ENCODE assay signal across 11 cellular contexts in the genomic region with DNA sequence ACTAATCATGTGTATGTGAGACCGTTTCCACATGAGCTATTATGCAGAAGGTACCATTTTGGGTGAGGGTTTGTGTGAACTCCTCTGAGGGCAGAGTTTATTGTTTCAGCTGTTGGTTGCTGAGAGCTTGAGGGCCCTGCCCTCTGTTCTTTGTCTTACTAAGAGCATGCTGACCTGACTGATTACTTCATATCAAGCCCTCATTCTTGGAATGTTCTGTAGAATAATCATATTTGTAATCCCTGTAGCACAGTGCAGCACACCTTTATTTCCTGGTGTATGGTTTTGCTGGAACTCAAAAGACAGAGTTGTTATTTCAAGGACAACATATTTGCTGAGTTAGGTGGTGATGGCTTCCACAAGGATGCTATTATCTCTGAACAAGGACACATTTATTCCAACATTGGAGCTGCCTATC.
A peak's percentile ranks its signal among the peaks of the same experiment; 100 is the strongest.
DNase-seq lines count a peak whose midpoint lies in the region; ATAC-seq and TF ChIP-seq lines count a peak whose summit lies in the region.
"Had no signal": no experiment of that assay in that cellular context is flagged by ENCODE, and none has a peak within 500 bp of the region (broad histone marks: within the 10 kb centered on the region; RNA-seq: fewer than 3 reads in every experiment).

No MANE protein-coding gene starts in this region.

- H3K36me3 ChIP-seq in SK-N-MC (ENCODE audit: insufficient read depth, low read length), result peaks cover 53% of the 10 kb centered on the region
- no peaks in the 10 kb centered on the region for H3K36me3 ChIP-seq in testis (ENCODE audit: low read depth, missing control alignments)

- intact Hi-C loops in testis (cut with DNase I; ENCODE audit: low total_unique reads), result no loop called here

- TF ChIP-seq CTCF in testis (IDR thresholded peaks at IDR 0.05), result no peak

- H3K27me3 ChIP-seq in testis, result no peaks in the 10 kb centered on the region

- ATAC-seq in GM21786 (IDR thresholded peaks at IDR 0.05; ENCODE audit: unreplicated experiment) (peak; percentile 45), GM19035 (IDR thresholded peaks at IDR 0.05; ENCODE audit: unreplicated experiment) (no peak), GM19395 (IDR thresholded peaks at IDR 0.05; ENCODE audit: unreplicated experiment) (no peak), GM18520 (IDR thresholded peaks at IDR 0.05; ENCODE audit: unreplicated experiment) (no peak)

- H3K9ac ChIP-seq in SK-N-MC (ENCODE audit: insufficient read length), result no peak overlapping the region

- H3K27ac ChIP-seq in SK-N-MC, result peak overlapping the region; percentile 26; the same call in 1 of the 2 replicates
- no peak overlapping the region for H3K27ac ChIP-seq in testis

- H3K4me3 ChIP-seq in SK-N-MC (no peak overlapping the region), testis (no peak overlapping the region)

- H3K9me3 ChIP-seq in SK-N-MC (ENCODE audit: low read depth, low read length) (peaks cover 7% of the 10 kb centered on the region; the same call in 1 of the 2 replicates), testis (no peaks in the 10 kb centered on the region)

- no peak for TF ChIP-seq POLR2A in testis (IDR thresholded peaks at IDR 0.05)

- 32 to 57% methylated on average over 1 of the region's 1 CpG for WGBS in testis, 2 donors

- DNase-seq in COLO829 (ENCODE audit: low spot score), result peak; percentile 58
- no peak for DNase-seq in SK-N-MC (ENCODE audit: low read depth, low spot score)
- DNase-seq in kidney tubule cell (ENCODE audit: low spot score), result peak; percentile 76
- no peak for DNase-seq in testis
- DNase-seq: activated T-cell treated with anti-CD3 and anti-CD28 coated beads for 4 hours; DMS79; stimulated activated CD4-positive, alpha-beta T cell treated with anti-CD3 and anti-CD28 coated beads, Interleukin-1b, Interleukin-23, amount 100 ng/mL, for 48 hours had no signal

- no peaks in the 10 kb centered on the region for H3K4me1 ChIP-seq in testis

Comparison
In these comparisons a context has a peak if more than half of its experiments do, and no peak if none do; other contexts are left out.
1. DNase-seq: peak in COLO829 (single experiment) and kidney tubule cell (single experiment); none in SK-N-MC (single experiment) and testis (single experiment).